In genomic region chr3:195140816-195141793, GRCh38 we compare ENCODE assay signal across 21 cellular contexts.
"Had no signal": no experiment of that assay in that cellular context is flagged by ENCODE, and none has a peak within 500 bp of the region (broad histone marks: within the 10 kb centered on the region; RNA-seq: fewer than 3 reads in every experiment).

No MANE protein-coding gene starts in this region.

- ATAC-seq: left lobe of liver; mucosa of descending colon; naive thymus-derived CD8-positive, alpha-beta T cell; sciatic nerve had no signal

- H3K36me3 ChIP-seq: heart left ventricle, neutrophil, spleen, suprapubic skin had no signal

- H3K27ac ChIP-seq: epithelial cell of prostate, heart left ventricle, neutrophil, spleen had no signal

- DNase-seq: activated CD4-positive, alpha-beta T cell treated with anti-CD3 and anti-CD28 coated beads for 1 hour; activated CD4-positive, alpha-beta T cell treated with anti-CD3 and anti-CD28 coated beads, Interleukin-2, amount 50 U/mL, for 48 hours; activated gamma-delta T cell; activated naive CD8-positive, alpha-beta T cell treated with anti-CD3 and anti-CD28 coated beads, Interleukin-2, amount 10 ng/mL, durations not matched to agents 7 days and 5 days; activated T-cell treated with anti-CD3 and anti-CD28 coated beads, Interleukin-2, amount 50 U/mL, for 48 hours; aorta; central memory CD4-positive, alpha-beta T cell; cortex of kidney; effector memory CD4-positive, alpha-beta T cell; foreskin melanocyte; heart left ventricle; mammary epithelial cell; mucosa of descending colon; naive thymus-derived CD8-positive, alpha-beta T cell; spleen; stimulated activated naive CD4-positive, alpha-beta T cell had no signal

- H3K4me3 ChIP-seq: heart left ventricle, mucosa of descending colon, spleen, suprapubic skin had no signal

- H3K9me3 ChIP-seq: mucosa of descending colon, neutrophil, suprapubic skin had no signal

- H3K27me3 ChIP-seq: heart left ventricle, neutrophil, spleen, suprapubic skin had no signal
